19 cellular contexts compared by ENCODE assay signal in the genomic region with DNA sequence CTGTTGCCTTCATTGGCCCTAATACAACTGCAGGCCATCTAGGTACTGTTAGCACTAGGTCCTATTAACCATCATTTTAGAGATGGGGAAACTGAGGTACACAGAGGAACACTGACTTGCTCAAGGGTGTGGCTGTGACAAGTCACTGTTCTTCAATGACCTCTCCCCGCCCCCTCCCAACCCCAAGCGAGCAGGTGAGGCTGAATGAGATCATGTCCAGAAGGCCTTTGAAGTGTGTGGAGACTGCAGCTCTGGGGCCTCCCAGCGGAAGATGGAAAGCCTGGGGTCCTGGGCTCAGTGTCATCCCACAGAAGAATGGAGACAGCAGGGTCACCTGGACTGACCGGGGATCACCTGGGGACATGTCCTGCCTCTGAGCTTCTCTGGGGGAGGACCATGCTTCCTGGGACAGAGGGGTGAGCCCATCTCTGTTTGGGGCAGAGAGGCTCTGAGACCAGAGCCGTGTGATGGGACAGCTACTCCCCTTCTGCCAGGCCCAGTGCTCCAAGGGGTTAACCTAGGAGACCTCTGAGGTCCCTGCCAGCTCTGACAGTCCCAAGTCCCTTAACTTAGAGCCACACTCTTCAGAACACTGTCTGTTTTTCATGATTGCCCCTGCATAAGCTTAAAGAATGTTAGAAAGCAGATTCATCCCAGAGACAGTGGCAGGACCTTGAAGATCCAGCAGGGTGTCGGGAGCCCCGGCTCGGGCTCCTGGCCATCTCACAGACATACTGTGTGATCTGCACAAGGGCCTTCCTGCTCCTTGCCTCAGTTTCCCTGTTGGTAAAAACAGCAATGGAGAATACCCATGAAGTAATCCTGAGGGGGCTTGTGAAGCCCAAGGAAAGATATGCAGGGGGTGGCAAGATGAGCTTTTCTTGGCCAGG. TPM values are rescaled to one million over a fixed set of nuclear protein-coding genes. Genes with fewer than 3 reads are reported as not detected.
DNase-seq lines count a peak whose midpoint lies in the region; ATAC-seq and TF ChIP-seq lines count a peak whose summit lies in the region.
"Had no signal": no experiment of that assay in that cellular context is flagged by ENCODE, and none has a peak within 500 bp of the region (broad histone marks: within the 10 kb centered on the region; RNA-seq: fewer than 3 reads in every experiment).

No MANE protein-coding gene starts in this region.

- H3K9me2 ChIP-seq in Loucy (replicated peaks; ENCODE audit: low read depth, low read length): no peaks in the 10 kb centered on the region

- no peak overlapping the region for H2BK12ac ChIP-seq in mesenchymal stem cell (ENCODE audit: low read length in 2 of 2)

- H3K36me3 Mint-ChIP-seq in chondrocyte (ENCODE audit: low read depth): no peaks in the 10 kb centered on the region
- H3K36me3 Mint-ChIP-seq: CD4-positive, alpha-beta memory T cell had no signal

- H3K4me2 ChIP-seq in Loucy (ENCODE audit: low read depth, low read length, poor library complexity, severe bottlenecking) (no peak overlapping the region), mesenchymal stem cell (ENCODE audit: low read length, poor library complexity, severe bottlenecking) (no peak overlapping the region)

- H2BK5ac ChIP-seq in mesenchymal stem cell (ENCODE audit: low read depth, low read length, poor library complexity, severe bottlenecking): no peak overlapping the region

- H3K4me1 ChIP-seq in Loucy (ENCODE audit: insufficient read depth, low read length, poor library complexity, severe bottlenecking): peaks cover 86% of the 10 kb centered on the region
- no peaks in the 10 kb centered on the region for H3K4me1 ChIP-seq in mesenchymal stem cell (ENCODE audit: control insufficient read depth, insufficient read depth, low read depth, low read length)
- H3K4me1 ChIP-seq in upper lobe of right lung: peaks cover 17% of the 10 kb centered on the region
- H3K4me1 ChIP-seq: BE2C had no signal

- H3K9me3 Mint-ChIP-seq in chondrocyte (ENCODE audit: low read depth): no peaks in the 10 kb centered on the region
- H3K9me3 Mint-ChIP-seq: CD4-positive, alpha-beta memory T cell had no signal

- H2BK120ac ChIP-seq in mesenchymal stem cell (ENCODE audit: low read depth, low read length): peak overlapping the region; percentile 39

- no peaks in the 10 kb centered on the region for H3K79me2 ChIP-seq in Loucy (ENCODE audit: insufficient read depth, low read length)

- no peaks in the 10 kb centered on the region for H3K36me3 ChIP-seq in Loucy (ENCODE audit: insufficient read depth, low read length)
- H3K36me3 ChIP-seq in mesenchymal stem cell (ENCODE audit: control insufficient read depth in 1 of 2, insufficient read depth in 2 of 2, low read depth in 1 of 2, low read length in 2 of 2): no peaks in the 10 kb centered on the region
- no peaks in the 10 kb centered on the region for H3K36me3 ChIP-seq in upper lobe of right lung
- H3K36me3 ChIP-seq: BE2C had no signal

- H2BK15ac ChIP-seq in mesenchymal stem cell (ENCODE audit: low read depth, poor library complexity, severe bottlenecking): no peak overlapping the region

- H4K8ac ChIP-seq in mesenchymal stem cell (ENCODE audit: low read length): no peak overlapping the region

- H3K23ac ChIP-seq in mesenchymal stem cell (ENCODE audit: low read length in 2 of 2): no peak overlapping the region

- WGBS in mesenchymal stem cell: 87% methylated on average over 8 of the region's 8 CpGs

- H3K4me3 ChIP-seq in Loucy (ENCODE audit: low read length, poor library complexity, severe bottlenecking) (no peak overlapping the region), mesenchymal stem cell (ENCODE audit: insufficient read depth in 1 of 2, low read depth in 1 of 2, low read length in 2 of 2) (no peak overlapping the region), upper lobe of right lung (no peak overlapping the region)
- H3K4me3 ChIP-seq: GM23248 had no signal

- H4K20me1 ChIP-seq in Loucy (ENCODE audit: insufficient read depth, low read length, poor library complexity, severe bottlenecking): no peaks in the 10 kb centered on the region

- H3K4me3 Mint-ChIP-seq in chondrocyte (ENCODE audit: unreplicated experiment): no peak overlapping the region
- H3K4me3 Mint-ChIP-seq: CD4-positive, alpha-beta memory T cell had no signal

- no peak overlapping the region for H4K91ac ChIP-seq in mesenchymal stem cell (ENCODE audit: low read length)

- peak overlapping the region; percentile 18 for H3K9ac ChIP-seq in Loucy (ENCODE audit: low read depth, low read length, poor library complexity, severe bottlenecking)
- H3K9ac ChIP-seq in mesenchymal stem cell (ENCODE audit: low read length): no peak overlapping the region
- H3K9ac ChIP-seq: GM23248 had no signal

- H3K27ac Mint-ChIP-seq in chondrocyte (ENCODE audit: unreplicated experiment): no peak overlapping the region

- H3K14ac ChIP-seq in mesenchymal stem cell (ENCODE audit: low read length in 2 of 2): no peak overlapping the region

- intact Hi-C loops in upper lobe of right lung (cut with DNase I): no loop called here

- no peak for ATAC-seq in upper lobe of right lung
- no peak for ATAC-seq in GM21528 (IDR thresholded peaks at IDR 0.05; ENCODE audit: low FRiP score, unreplicated experiment)
- ATAC-seq: HCT116, PC-3 had no signal

- no peak overlapping the region for H2AK5ac ChIP-seq in mesenchymal stem cell (ENCODE audit: low read length, severe bottlenecking)

- H3K9me3 ChIP-seq in Loucy (ENCODE audit: insufficient read depth, low read depth, low read length) (no peaks in the 10 kb centered on the region), mesenchymal stem cell (ENCODE audit: control insufficient read depth, low read length) (no peaks in the 10 kb centered on the region), upper lobe of right lung (no peaks in the 10 kb centered on the region)
- H3K9me3 ChIP-seq: BE2C had no signal

- H3K27me3 ChIP-seq in Loucy (ENCODE audit: insufficient read depth, low read length, poor library complexity, severe bottlenecking) (no peaks in the 10 kb centered on the region), mesenchymal stem cell (ENCODE audit: control insufficient read depth in 1 of 2, insufficient read depth in 1 of 2, low read length in 2 of 2) (peaks cover 0 to 4% of the 10 kb centered on the region in 2 experiments), upper lobe of right lung (no peaks in the 10 kb centered on the region)
- H3K27me3 ChIP-seq: BE2C had no signal

- no peak overlapping the region for H3K18ac ChIP-seq in mesenchymal stem cell (ENCODE audit: low read depth in 1 of 2, low read length in 2 of 2)

- H3K79me1 ChIP-seq in mesenchymal stem cell (replicated peaks; ENCODE audit: low read length, poor library complexity, severe bottlenecking): no peaks in the 10 kb centered on the region

- H2AFZ ChIP-seq in Loucy (ENCODE audit: low read length): no peak overlapping the region
- no peak overlapping the region for H2AFZ ChIP-seq in mesenchymal stem cell (ENCODE audit: low read depth, low read length)
- H2AFZ ChIP-seq: GM23248 had no signal

- DNase-seq in chondrocyte (ENCODE audit: low spot score) (peak; percentile 41), mesenchymal stem cell (no peak), upper lobe of right lung (peak; percentile 29), AML-193 (lab: John Stamatoyannopoulos, UW) (no peak)
- no peak for DNase-seq in activated naive CD4-positive, alpha-beta T cell (lab: John Stamatoyannopoulos, UW)
- DNase-seq: BE2C; CD4-positive, alpha-beta memory T cell; DND-41; GM23248; KG1; NCI-H1436; NCI-H2029; NCI-H2171 treated with DMSO at 0.1 percent for 48 hours; NCI-H510A; NCI-H774; PC-3 had no signal

- TF ChIP-seq CTCF in Loucy (conservative IDR thresholded peaks at IDR 0.05; ENCODE audit: low read length): no peak
- TF ChIP-seq CTCF in chondrocyte (IDR thresholded peaks at IDR 0.05): no peak
- TF ChIP-seq CTCF in upper lobe of right lung (IDR thresholded peaks at IDR 0.05): no peak

- H3K27ac ChIP-seq in mesenchymal stem cell (ENCODE audit: low read length, poor library complexity, severe bottlenecking): no peak overlapping the region
- H3K27ac ChIP-seq in upper lobe of right lung: no peak overlapping the region
- H3K27ac ChIP-seq: GM23248 had no signal

- no peak overlapping the region for H3K4ac ChIP-seq in mesenchymal stem cell (ENCODE audit: low read depth in 1 of 2, low read length in 2 of 2)

- H3K27me3 Mint-ChIP-seq in chondrocyte (ENCODE audit: low read depth): peaks cover 2% of the 10 kb centered on the region
- H3K27me3 Mint-ChIP-seq: CD4-positive, alpha-beta memory T cell had no signal

- no peaks in the 10 kb centered on the region for H3K4me1 Mint-ChIP-seq in chondrocyte (ENCODE audit: low read depth)

- peaks cover 3% of the 10 kb centered on the region; the same call in 1 of the 2 replicates for H3F3A ChIP-seq in Loucy (ENCODE audit: low read depth)

RNA-seq across cellular contexts. Expression of a gene that starts 16.7 kb away (rescaled TPM):
- total RNA-seq in chondrocyte (93.0 to 163 TPM (median 156 TPM) in 3 replicates), upper lobe of right lung (123 TPM)
- 15.6 TPM for polyA plus RNA-seq in mesenchymal stem cell (2013, experiment 1 of 2)
- polyA plus RNA-seq in mesenchymal stem cell (2013, experiment 2 of 2): 14.8 TPM

Comparison
In these comparisons a context has a peak if more than half of its experiments do, and no peak if none do; other contexts are left out.
1. DNase-seq: peak in chondrocyte (single experiment) and upper lobe of right lung (single experiment); none in mesenchymal stem cell (single experiment), AML-193 (0 of 2) and activated naive CD4-positive, alpha-beta T cell (0 of 4).